In the genomic region with DNA sequence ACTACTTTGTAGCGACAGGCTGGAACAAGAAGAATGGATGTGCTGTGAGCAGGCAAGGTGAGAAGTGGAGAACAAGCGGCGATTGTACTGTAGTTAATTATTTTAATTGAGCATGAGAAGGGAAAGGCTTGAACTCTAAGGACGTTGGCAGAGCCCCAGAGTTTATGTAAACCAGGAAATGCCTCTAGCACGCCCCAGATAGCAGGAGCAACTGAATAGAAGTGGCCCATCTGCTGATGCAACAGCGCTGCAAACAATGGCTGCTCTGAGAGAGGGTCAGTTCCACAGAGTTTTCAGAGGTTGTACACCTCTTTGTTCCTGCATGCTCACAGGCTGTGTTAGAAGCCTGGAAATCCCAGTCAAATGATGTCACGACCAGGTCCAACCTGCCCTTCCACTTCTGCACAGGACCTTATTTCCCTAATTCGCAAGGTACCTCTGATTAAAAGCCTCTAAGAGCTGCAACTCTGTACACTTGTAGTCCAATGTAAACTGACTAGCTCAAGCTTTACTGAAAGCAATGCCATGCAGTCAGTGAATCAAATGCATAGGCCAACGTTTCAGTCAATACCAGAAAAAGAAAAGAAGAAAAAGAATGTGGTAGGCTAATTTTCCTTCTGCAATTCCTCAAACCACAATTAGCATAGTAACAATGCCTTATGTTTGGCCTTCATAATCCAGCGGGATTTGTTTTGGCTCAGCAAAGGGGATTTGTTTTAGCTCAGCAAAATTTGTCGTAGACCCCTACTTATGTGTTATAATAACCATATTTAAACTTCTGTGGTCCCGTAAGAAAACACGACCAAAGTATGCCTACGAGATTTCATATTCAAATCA, we compare ENCODE assay signal across 8 cellular contexts.
DNase-seq lines count a peak whose midpoint lies in the region; FAIRE-seq and TF ChIP-seq lines count a peak whose summit lies in the region.

No MANE protein-coding gene starts in this region.

- peak overlapping the region; percentile 89 for H2BK12ac ChIP-seq in H1 (ENCODE audit: low read depth, low read length)

- peak overlapping the region; percentile 54 to 77 (median 74) for H3K9ac ChIP-seq in H1 (replicated peaks in 1 of 4; ENCODE audit: extremely low read depth in 1 of 4, low read depth in 3 of 4, low read length in 3 of 4)

- FAIRE-seq in H1 (lab: Jason Lieb, UNC), result no peak
- FAIRE-seq in GM12891 (lab: Jason Lieb, UNC), result no peak

- no peak overlapping the region for H3K14ac ChIP-seq in H1 (ENCODE audit: insufficient read length)

- H2BK15ac ChIP-seq in H1 (ENCODE audit: low read length), result peak overlapping the region; percentile 75; the same call in 1 of the 2 replicates

- H4K20me1 ChIP-seq in H1 (replicated peaks in 1 of 2; ENCODE audit: control insufficient read depth in 1 of 2, insufficient read depth in 2 of 2, low read length in 2 of 2), result peaks cover 0 to 2% of the 10 kb centered on the region in 2 experiments

- H3K23ac ChIP-seq in H1 (ENCODE audit: insufficient read length), result no peak overlapping the region

- 4% methylated on average over 14 of the region's 14 CpGs; no CpG with 5 or more reads in 1 of the 2 experiments for WGBS in H1 (ENCODE audit: extremely low coverage in 1 of 2, insufficient coverage in 1 of 2, insufficient read length in 1 of 2, insufficient replicate concordance in 2 of 2, low coverage in 1 of 2, low lambda C conversion rate in 2 of 2, missing lambda C conversion rate in 1 of 2), 2 experiments

- H4K5ac ChIP-seq in H1 (ENCODE audit: insufficient read length, low read depth, low read length), result peak overlapping the region; percentile 90

- peak overlapping the region; percentile 73 for H2BK120ac ChIP-seq in H1 (replicated peaks; ENCODE audit: low read depth, low read length)

- H3K23me2 ChIP-seq in H1 (ENCODE audit: low read depth, low read length), result peaks cover 15% of the 10 kb centered on the region

- peak overlapping the region; percentile 99 for H3K18ac ChIP-seq in H1 (ENCODE audit: extremely low read depth, low read length)

- no peak overlapping the region for H4K8ac ChIP-seq in H1 (ENCODE audit: extremely low read depth, insufficient read depth, low read length)

- H3K4ac ChIP-seq in H1 (replicated peaks; ENCODE audit: insufficient read length, low read depth, low read length), result peak overlapping the region; percentile 15

- peak overlapping the region; percentile 44 for H3K56ac ChIP-seq in H1 (replicated peaks; ENCODE audit: insufficient read length, low read depth, low read length)

- H3K4me1 ChIP-seq in H1 (replicated peaks in 1 of 4; ENCODE audit: control insufficient read depth in 3 of 4, insufficient read depth in 4 of 4, low read length in 3 of 4), result peaks cover 12 to 35% (median 21%) of the 10 kb centered on the region in 4 experiments; a peak in 6 of 7 replicates

- CTCF ChIA-PET in H1 (lab: Charles Lee; ENCODE audit: partially characterized antibody), result interaction anchor here (0.5 to 1.2 kb wide), 4 partner anchors 23 to 454 kb away, joined by 3 to 4 read pairs (median 4); no protein-coding TSS in a partner anchor

- peaks cover 0 to 33% (median 2%) of the 10 kb centered on the region in 4 experiments; a peak in 5 of 8 replicates for H3K36me3 ChIP-seq in H1 (ENCODE audit: control insufficient read depth in 2 of 4, insufficient read depth in 4 of 4, low read length in 3 of 4)

- no peak for TF ChIP-seq CTCF in H1 (IDR thresholded peaks at IDR 0.05; ENCODE audit: control extremely low read depth in 1 of 3, insufficient read depth in 1 of 3, low read depth in 1 of 3, low read length in 3 of 3)

- peak overlapping the region; percentile 75 for H2BK20ac ChIP-seq in H1 (ENCODE audit: low read length)

- peaks cover 5% of the 10 kb centered on the region; the same call in 1 of the 2 replicates for H3K79me1 ChIP-seq in H1 (ENCODE audit: low read depth, low read length)

- peak; percentile 46 for DNase-seq in GM04504 (ENCODE audit: low read depth)
- DNase-seq in NCI-H526 (lab: John Stamatoyannopoulos, UW), result peak; percentile 94
- no peak for DNase-seq in H1 (ENCODE audit: low read depth in 1 of 2, low spot score in 2 of 2)
- DNase-seq in midbrain (lab: John Stamatoyannopoulos, UW), result peak; percentile 65
- DNase-seq in activated naive CD4-positive, alpha-beta T cell treated with Interleukin-2 at 50 U/mL for 16 hours, result no peak
- no peak for DNase-seq in GM12891 (ENCODE audit: insufficient read length, low spot score)
- no peak for DNase-seq in glomerular visceral epithelial cell (ENCODE audit: extremely low spot score)
- no peak for DNase-seq in stimulated activated CD8-positive, alpha-beta memory T cell treated with anti-CD3 and anti-CD28 coated beads, Interleukin-4, amount 100 ng/mL, for 48 hours

- H3K4me3 ChIP-seq in H1 (ENCODE audit: extremely low read depth in 1 of 4, insufficient read depth in 2 of 4, low read depth in 3 of 4, low read length in 4 of 4), result peak overlapping the region; percentile 27 to 89 (median 66)

- TF ChIP-seq POLR2A in H1 (IDR thresholded peaks at IDR 0.05; ENCODE audit: control extremely low read depth in 1 of 2, low read depth in 2 of 2, low read length in 2 of 2), result peak; percentile 72 to 88
- TF ChIP-seq POLR2A in GM12891 (IDR thresholded peaks at IDR 0.05; ENCODE audit: low read depth, low read length), result no peak

- no peak for TF ChIP-seq RAD21 in H1 (IDR thresholded peaks at IDR 0.05 in 1 of 2, conservative IDR thresholded peaks at IDR 0.05 in 1 of 2; ENCODE audit: low read depth in 2 of 2, low read length in 2 of 2)

- H2AFZ ChIP-seq in H1 (ENCODE audit: low read length), result no peak overlapping the region

- peak overlapping the region; percentile 90 for H3K27ac ChIP-seq in H1 (ENCODE audit: low read depth, low read length)

- peak overlapping the region; percentile 28 for H2AK5ac ChIP-seq in H1 (ENCODE audit: low read depth, low read length)

- no peak for TF ChIP-seq EP300 in H1 (IDR thresholded peaks at IDR 0.05; ENCODE audit: borderline replicate concordance in 1 of 2, low read depth in 2 of 2, low read length in 2 of 2)

- peak overlapping the region; percentile 67 for H4K91ac ChIP-seq in H1 (replicated peaks; ENCODE audit: insufficient read length, low read length)

- no peaks in the 10 kb centered on the region for H3K27me3 ChIP-seq in H1 (replicated peaks in 1 of 4; ENCODE audit: control insufficient read depth in 3 of 4, extremely low read depth in 1 of 4, insufficient read depth in 3 of 4, low read length in 3 of 4)

- H3K79me2 ChIP-seq in H1 (ENCODE audit: control insufficient read depth in 1 of 2, insufficient read depth in 2 of 2, low read length in 2 of 2), result peaks cover 42 to 74% of the 10 kb centered on the region in 2 experiments

- H2BK5ac ChIP-seq in H1 (ENCODE audit: low read depth, low read length), result peak overlapping the region; percentile 91

- POLR2A ChIA-PET in H1 (lab: Charles Lee; ENCODE audit: partially characterized antibody), result interaction anchor here (0.7 to 4.5 kb wide), 12 partner anchors 8 to 39 kb away, joined by 3 to 42 read pairs (median 7); no protein-coding TSS in a partner anchor

- H3K4me2 ChIP-seq in H1 (ENCODE audit: insufficient read depth in 1 of 2, low read depth in 2 of 2, low read length in 2 of 2), result peak overlapping the region; percentile 81 to 97

- no peaks in the 10 kb centered on the region for H3K9me3 ChIP-seq in H1 (ENCODE audit: insufficient read depth in 2 of 2, low read depth in 1 of 2, low read length in 1 of 2)

TF ChIP-seq in H1, 55 proteins besides CTCF, POLR2A, EP300 and RAD21 (continues in another document):
- TF ChIP-seq NANOG (IDR thresholded peaks at IDR 0.05; ENCODE audit: insufficient read depth, low read depth, low read length, poor library complexity, severe bottlenecking) (no peak), MAFK (IDR thresholded peaks at IDR 0.05; ENCODE audit: low read depth, low read length) (no peak), TAF7 (optimal IDR thresholded peaks at IDR 0.05; ENCODE audit: borderline replicate concordance, low read depth, low read length) (no peak), JUN (IDR thresholded peaks at IDR 0.05; ENCODE audit: low read depth, low read length) (no peak), SIRT6 (IDR thresholded peaks at IDR 0.05; ENCODE audit: low read length) (no peak), ATF3 (IDR thresholded peaks at IDR 0.05; ENCODE audit: insufficient read depth, low read depth, low read length) (peak; percentile 63), TEAD4 (IDR thresholded peaks at IDR 0.05; ENCODE audit: low read depth, low read length) (no peak), RXRA (IDR thresholded peaks at IDR 0.05; ENCODE audit: insufficient read depth, low read depth, low read length) (no peak), KDM4A (IDR thresholded peaks at IDR 0.05; ENCODE audit: low read depth, low read length, severe bottlenecking) (no peak), CTBP2 (IDR thresholded peaks at IDR 0.05; ENCODE audit: borderline replicate concordance, insufficient read depth, insufficient read length, low read length) (no peak), SRF (IDR thresholded peaks at IDR 0.05; ENCODE audit: low read depth, low read length) (no peak)

TF ChIP-seq in GM12891, 5 proteins besides CTCF, POLR2A, EP300 and RAD21:
- TF ChIP-seq PAX5 (IDR thresholded peaks at IDR 0.05; ENCODE audit: insufficient read depth, low read length, severe bottlenecking) (no peak), TAF1 (IDR thresholded peaks at IDR 0.05; ENCODE audit: low read depth, low read length) (no peak), SPI1 (IDR thresholded peaks at IDR 0.05; ENCODE audit: low read depth, low read length) (no peak), POLR2AphosphoS5 (IDR thresholded peaks at IDR 0.05; ENCODE audit: low read depth, low read length) (no peak), POU2F2 (IDR thresholded peaks at IDR 0.05; ENCODE audit: low read depth, low read length) (no peak)

Comparison
In these comparisons a context has a peak if more than half of its experiments do, and no peak if none do; other contexts are left out.
1. DNase-seq: peak in GM04504 (single experiment), NCI-H526 (2 of 2) and midbrain (single experiment); none in H1 (0 of 2), activated naive CD4-positive, alpha-beta T cell treated with Interleukin-2 at 50 U/mL for 16 hours (single experiment), GM12891 (single experiment), glomerular visceral epithelial cell (single experiment) and stimulated activated CD8-positive, alpha-beta memory T cell treated with anti-CD3 and anti-CD28 coated beads, Interleukin-4, amount 100 ng/mL, for 48 hours (single experiment).